ENCODE assay signal across 26 cellular contexts in genomic region chr1:176869577-176869976, GRCh38.
"Had no signal": no experiment of that assay in that cellular context is flagged by ENCODE, and none has a peak within 500 bp of the region (broad histone marks: within the 10 kb centered on the region; RNA-seq: fewer than 3 reads in every experiment).

No MANE protein-coding gene starts in this region.

- H3K4me3 ChIP-seq: colonic mucosa, esophagus squamous epithelium, gastrocnemius medialis, hepatocyte, left lung, lower lobe of right lung, mucosa of descending colon had no signal

- H2AFZ ChIP-seq: hepatocyte had no signal

- H3K27ac ChIP-seq: colonic mucosa, epithelial cell of prostate, esophagus squamous epithelium, gastrocnemius medialis, hepatocyte, left lung, lower lobe of right lung had no signal

- H3K4me1 Mint-ChIP-seq: endodermal cell, immature natural killer cell, mesothelial cell of epicardium, naive B cell had no signal

- H3K36me3 Mint-ChIP-seq: immature natural killer cell, mesothelial cell of epicardium, naive B cell had no signal

- H3K27ac Mint-ChIP-seq: dendritic cell treated with granulocyte-macrophage colony-stimulating factor and Interleukin-4, amounts not matched to agents 40 ng/mL and 50 ng/mL, for 4 days; effector memory CD8-positive, alpha-beta T cell; endodermal cell; immature natural killer cell; mesothelial cell of epicardium; naive B cell had no signal

- ATAC-seq: effector memory CD8-positive, alpha-beta T cell; esophagus mucosa; gastrocnemius medialis; left lung; mucosa of descending colon had no signal

- H3K27me3 Mint-ChIP-seq: dendritic cell treated with granulocyte-macrophage colony-stimulating factor and Interleukin-4, amounts not matched to agents 40 ng/mL and 50 ng/mL, for 4 days had no signal

- DNase-seq: cerebellar nuclear complex; colonic mucosa; cortex of kidney; effector CD8-positive, alpha-beta T cell; effector memory CD8-positive, alpha-beta T cell; endodermal cell; erythroblast; esophagus squamous epithelium; foreskin fibroblast; foreskin melanocyte; gastrocnemius medialis; hypothalamus; immature natural killer cell; islet precursor cell; kidney; kidney glomerular epithelial cell; left lung; lower lobe of right lung; mesenchymal stem cell; mucosa of descending colon; naive B cell had no signal

- H3K36me3 ChIP-seq: colonic mucosa, esophagus squamous epithelium, gastrocnemius medialis, left lung, lower lobe of right lung had no signal

- H3K4me1 ChIP-seq: colonic mucosa, esophagus squamous epithelium, gastrocnemius medialis, left lung, lower lobe of right lung had no signal

- H3K4me2 ChIP-seq: hepatocyte had no signal

- H3K9me3 Mint-ChIP-seq: dendritic cell treated with granulocyte-macrophage colony-stimulating factor and Interleukin-4, amounts not matched to agents 40 ng/mL and 50 ng/mL, for 4 days; endodermal cell; mesothelial cell of epicardium had no signal

- H3K27me3 ChIP-seq: colonic mucosa, esophagus squamous epithelium, hepatocyte, left lung had no signal

- H3K9me3 ChIP-seq: colonic mucosa, esophagus squamous epithelium, gastrocnemius medialis, left lung, lower lobe of right lung, mucosa of descending colon had no signal

- H3K79me2 ChIP-seq: hepatocyte had no signal

- H3K4me3 Mint-ChIP-seq: dendritic cell treated with granulocyte-macrophage colony-stimulating factor and Interleukin-4, amounts not matched to agents 40 ng/mL and 50 ng/mL, for 4 days; effector memory CD8-positive, alpha-beta T cell; endodermal cell; immature natural killer cell; mesothelial cell of epicardium; naive B cell had no signal
